In genomic region chr10:63622097-63622496, GRCh38 we compare ENCODE assay signal across 23 cellular contexts.
"Had no signal": no experiment of that assay in that cellular context is flagged by ENCODE, and none has a peak within 500 bp of the region (broad histone marks: within the 10 kb centered on the region; RNA-seq: fewer than 3 reads in every experiment).

No MANE protein-coding gene starts in this region.

- H3K27ac Mint-ChIP-seq: memory B cell; naive B cell; natural killer cell treated with Interleukin-12 subunit alpha and Interleukin-12 subunit beta and Interleukin-15 and Interleukin-18, amount 100 ng/mL, for 72 hours had no signal

- H3K4me1 Mint-ChIP-seq: memory B cell; neural crest cell; stimulated activated naive CD8-positive, alpha-beta T cell treated with anti-CD3 and anti-CD28 coated beads, Interleukin-15, amount 100 ng/mL, for 72 hours had no signal

- H3K4me1 ChIP-seq: esophagus squamous epithelium, pancreas, right lobe of liver, thyroid gland had no signal

- H3K36me3 ChIP-seq: right lobe of liver had no signal

- ATAC-seq: effector memory CD8-positive, alpha-beta T cell; left lobe of liver; natural killer cell treated with Interleukin-12 subunit alpha and Interleukin-12 subunit beta and Interleukin-15 and Interleukin-18, amount 100 ng/mL, for 72 hours; pancreas; right lobe of liver; stimulated activated naive CD8-positive, alpha-beta T cell treated with anti-CD3 and anti-CD28 coated beads, Interleukin-15, amount 100 ng/mL, for 72 hours had no signal

- H3K4me3 Mint-ChIP-seq: effector memory CD8-positive, alpha-beta T cell; memory B cell; naive B cell; natural killer cell treated with Interleukin-12 subunit alpha and Interleukin-12 subunit beta and Interleukin-15 and Interleukin-18, amount 100 ng/mL, for 72 hours; neural crest cell; stimulated activated naive CD8-positive, alpha-beta T cell treated with anti-CD3 and anti-CD28 coated beads, Interleukin-15, amount 100 ng/mL, for 72 hours had no signal

- FAIRE-seq: keratinocyte, pancreas, small intestine had no signal

- H3K27ac ChIP-seq: coronary artery, esophagus squamous epithelium, neutrophil, pancreas, right lobe of liver, thyroid gland had no signal

- H3K27me3 Mint-ChIP-seq: effector memory CD8-positive, alpha-beta T cell; memory B cell; naive B cell; natural killer cell treated with Interleukin-12 subunit alpha and Interleukin-12 subunit beta and Interleukin-15 and Interleukin-18, amount 100 ng/mL, for 72 hours; stimulated activated naive CD8-positive, alpha-beta T cell treated with anti-CD3 and anti-CD28 coated beads, Interleukin-15, amount 100 ng/mL, for 72 hours had no signal

- H3K9me3 ChIP-seq: esophagus squamous epithelium, neutrophil, pancreas, right lobe of liver, thyroid gland had no signal

- H3K4me3 ChIP-seq: coronary artery, esophagus squamous epithelium, lung, pancreas, right lobe of liver, thyroid gland had no signal

- H3K9me3 Mint-ChIP-seq: effector memory CD8-positive, alpha-beta T cell; memory B cell; naive B cell; natural killer cell treated with Interleukin-12 subunit alpha and Interleukin-12 subunit beta and Interleukin-15 and Interleukin-18, amount 100 ng/mL, for 72 hours; neural crest cell; stimulated activated naive CD8-positive, alpha-beta T cell treated with anti-CD3 and anti-CD28 coated beads, Interleukin-15, amount 100 ng/mL, for 72 hours had no signal

- DNase-seq: dermis blood vessel endothelial cell; effector memory CD8-positive, alpha-beta T cell; erythroblast; esophagus squamous epithelium; naive B cell; pancreas; right lobe of liver; small intestine; stimulated activated CD4-positive, alpha-beta T cell treated with anti-CD3 and anti-CD28 coated beads, Interleukin-15, amount 100 ng/mL, for 24 hours; stimulated activated CD4-positive, alpha-beta T cell treated with anti-CD3 and anti-CD28 coated beads, Interleukin-4, amount 100 ng/mL, for 1 hour; stimulated activated CD8-positive, alpha-beta memory T cell treated with anti-CD3 and anti-CD28 coated beads, Interleukin-4, amount 100 ng/mL, for 48 hours; stimulated activated naive CD4-positive, alpha-beta T cell; stimulated activated naive CD8-positive, alpha-beta T cell treated with anti-CD3 and anti-CD28 coated beads, Interleukin-15, amount 100 ng/mL, for 72 hours; thyroid gland; trophoblast cell had no signal

- H3K27me3 ChIP-seq: esophagus squamous epithelium, neutrophil, pancreas, right lobe of liver, thyroid gland had no signal
